8 cellular contexts compared by ENCODE assay signal in the genomic region with DNA sequence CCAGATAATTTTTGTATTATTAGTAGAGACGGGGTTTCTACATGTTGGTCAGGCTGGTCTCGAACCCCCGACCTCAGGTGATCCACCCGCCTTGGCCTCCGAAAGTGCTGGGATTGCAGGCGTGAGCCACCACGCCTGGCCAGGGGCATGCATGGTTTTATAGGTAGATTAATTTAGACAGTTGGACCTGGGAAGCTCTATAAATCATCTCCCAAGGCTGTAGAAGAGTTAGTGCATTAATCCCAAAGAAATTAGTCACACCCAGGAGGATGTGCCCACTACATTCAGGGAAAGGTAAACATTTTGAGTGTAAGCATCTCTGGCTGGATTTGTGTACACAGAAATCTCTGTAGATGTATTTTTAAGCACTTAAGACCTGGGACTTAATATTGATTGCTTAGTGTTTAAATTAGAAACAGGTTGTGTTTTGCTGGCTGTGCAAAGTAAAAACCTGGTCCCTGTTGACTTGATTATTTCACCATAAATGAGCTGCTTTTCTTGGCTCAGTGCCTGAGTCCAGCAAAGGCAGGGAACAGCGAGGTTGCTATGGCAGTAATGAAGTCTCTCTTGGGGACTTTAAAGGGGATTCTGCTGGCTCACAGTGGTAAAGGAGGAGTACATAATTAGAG. TPM values are rescaled to one million over a fixed set of nuclear protein-coding genes. Genes with fewer than 3 reads are reported as not detected.
DNase-seq lines count a peak whose midpoint lies in the region; ATAC-seq lines count a peak whose summit lies in the region.

No MANE protein-coding gene starts in this region.

- intact Hi-C loops in sciatic nerve (cut with DNase I) = no loop called here

- ATAC-seq in sciatic nerve = peak; percentile 94
- ATAC-seq in HG03521 (IDR thresholded peaks at IDR 0.05; ENCODE audit: unreplicated experiment) = no peak
- no peak for ATAC-seq in HG02759 (IDR thresholded peaks at IDR 0.05; ENCODE audit: unreplicated experiment)

- DNase-seq in EL = peak; percentile 53
- peak; percentile 88 for DNase-seq in NCI-H748 (lab: John Stamatoyannopoulos, UW; ENCODE audit: unreplicated experiment)
- peak; percentile 27 for DNase-seq in epidermal melanocyte (ENCODE audit: insufficient read length, low spot score)
- DNase-seq in sciatic nerve (ENCODE audit: low spot score) = peak; percentile 69
- no peak for DNase-seq in HK-2 (ENCODE audit: unreplicated experiment)
- DNase-seq in MV-4-11 (lab: John Stamatoyannopoulos, UW) = no peak

RNA-seq across cellular contexts. Expression of a gene that starts 19.2 kb away (rescaled TPM):
- 36.9 TPM for total RNA-seq in sciatic nerve

RNA-seq across cellular contexts. Expression of a gene that starts 19.3 kb away (rescaled TPM):
- total RNA-seq in sciatic nerve = 85.1 TPM

RNA-seq across cellular contexts. Expression of a gene that starts 30.8 kb away (rescaled TPM):
- 105 TPM for total RNA-seq in sciatic nerve

Comparison
In these comparisons a context has a peak if more than half of its experiments do, and no peak if none do; other contexts are left out.
1. DNase-seq: peak in EL (single experiment), NCI-H748 (single experiment), epidermal melanocyte (single experiment) and sciatic nerve (single experiment); none in HK-2 (single experiment) and MV-4-11 (single experiment).